19 cellular contexts compared by ENCODE assay signal in genomic region chr11:63612181-63612580, GRCh38. TPM values are rescaled to one million over a fixed set of nuclear protein-coding genes. Genes with fewer than 3 reads are reported as not detected.
DNase-seq lines count a peak whose midpoint lies in the region; ATAC-seq and TF ChIP-seq lines count a peak whose summit lies in the region.
"Had no signal": no experiment of that assay in that cellular context is flagged by ENCODE, and none has a peak within 500 bp of the region (broad histone marks: within the 10 kb centered on the region; RNA-seq: fewer than 3 reads in every experiment).

No MANE protein-coding gene starts in this region.

- H3K27me3 ChIP-seq in HUES6 (ENCODE audit: control insufficient read depth, insufficient read depth, low read length) = peaks cover 13% of the 10 kb centered on the region; the same call in 1 of the 2 replicates
- H3K27me3 ChIP-seq in iPS-20b (ENCODE audit: insufficient read depth, low read length) = peaks cover 24% of the 10 kb centered on the region; the same call in 1 of the 2 replicates
- H3K27me3 ChIP-seq: adrenal gland, SJSA1 had no signal

- H3K9ac ChIP-seq in HUES6 (ENCODE audit: low read length) (no peak overlapping the region), iPS-20b (ENCODE audit: low read depth, low read length) (no peak overlapping the region)

- H3K4me1 ChIP-seq in HUES6 (ENCODE audit: control insufficient read depth, insufficient read depth, low read length) (peaks cover 39% of the 10 kb centered on the region), iPS-20b (ENCODE audit: insufficient read depth, low read length) (peaks cover 30% of the 10 kb centered on the region)

- H3K36me3 ChIP-seq in HUES6 (ENCODE audit: control insufficient read depth, insufficient read depth, low read length) (no peaks in the 10 kb centered on the region), iPS-20b (ENCODE audit: insufficient read depth, low read depth, low read length) (no peaks in the 10 kb centered on the region)
- H3K36me3 ChIP-seq: adrenal gland, neutrophil, SJSA1 had no signal

- no peak for DNase-seq in astrocyte of the cerebellum (ENCODE audit: low read depth)
- DNase-seq in SHP77 (lab: John Stamatoyannopoulos, UW) = no peak
- DNase-seq: activated CD4-positive, alpha-beta T cell treated with anti-CD3 and anti-CD28 coated beads for 1 hour; activated effector memory CD4-positive, alpha-beta T cell treated with Interleukin-2 at 50 U/mL for 16 hours; AML-193; cerebellar nuclear complex; midbrain; NCI-H187 had no signal

- H3K4me3 ChIP-seq in HUES6 (ENCODE audit: low read depth, low read length) (peak overlapping the region; percentile 78; the same call in 1 of the 2 replicates), astrocyte of the cerebellum (ENCODE audit: low read depth, low read length) (peak overlapping the region; percentile 75), iPS-20b (ENCODE audit: low read length) (0 out of 2 replicates have a peak overlapping the region, but pooled peaks have one; percentile 73)

- in situ Hi-C loops in astrocyte of the cerebellum (cut with HindIII; ENCODE audit: low sequenced_read_pairs) = no loop called here

- H3K27ac ChIP-seq in HUES6 (ENCODE audit: low read depth, low read length) (no peak overlapping the region), iPS-20b (ENCODE audit: low read length) (no peak overlapping the region), temporal lobe (ENCODE audit: low read depth, low read length) (peak overlapping the region; percentile 98)
- H3K27ac ChIP-seq: neutrophil had no signal

- TF ChIP-seq CTCF in astrocyte of the cerebellum (IDR thresholded peaks at IDR 0.05; ENCODE audit: low read depth, low read length, missing control alignments) = no peak

- no peaks in the 10 kb centered on the region for H3K9me3 ChIP-seq in HUES6 (ENCODE audit: control insufficient read depth, insufficient read depth, low read depth, low read length)
- H3K9me3 ChIP-seq in iPS-20b (ENCODE audit: insufficient read depth, low read depth, low read length) = no peaks in the 10 kb centered on the region
- H3K9me3 ChIP-seq: adrenal gland, neutrophil, SJSA1 had no signal

- ATAC-seq in HG02884 (IDR thresholded peaks at IDR 0.05; ENCODE audit: unreplicated experiment) (no peak), GM19467 (IDR thresholded peaks at IDR 0.05; ENCODE audit: unreplicated experiment) (no peak)
- ATAC-seq: HepG2, sciatic nerve had no signal

RNA-seq across cellular contexts. Expression of gene PLAAT3, which starts 2.1 kb away (rescaled TPM):
- total RNA-seq in temporal lobe = 3.7 TPM

RNA-seq across cellular contexts. Expression of gene PLAAT2, which starts 49.0 kb away (rescaled TPM):
- 0.25 TPM for total RNA-seq in temporal lobe
- total RNA-seq: adrenal gland, endothelial cell of umbilical vein, HepG2, sciatic nerve had no signal

RNA-seq across cellular contexts. Expression of gene ATL3, which starts 59.0 kb away (rescaled TPM):
- total RNA-seq in temporal lobe = 15.0 TPM
- total RNA-seq: HepG2 had no signal
